ENCODE assay signal across 2 cellular contexts in the genomic region with DNA sequence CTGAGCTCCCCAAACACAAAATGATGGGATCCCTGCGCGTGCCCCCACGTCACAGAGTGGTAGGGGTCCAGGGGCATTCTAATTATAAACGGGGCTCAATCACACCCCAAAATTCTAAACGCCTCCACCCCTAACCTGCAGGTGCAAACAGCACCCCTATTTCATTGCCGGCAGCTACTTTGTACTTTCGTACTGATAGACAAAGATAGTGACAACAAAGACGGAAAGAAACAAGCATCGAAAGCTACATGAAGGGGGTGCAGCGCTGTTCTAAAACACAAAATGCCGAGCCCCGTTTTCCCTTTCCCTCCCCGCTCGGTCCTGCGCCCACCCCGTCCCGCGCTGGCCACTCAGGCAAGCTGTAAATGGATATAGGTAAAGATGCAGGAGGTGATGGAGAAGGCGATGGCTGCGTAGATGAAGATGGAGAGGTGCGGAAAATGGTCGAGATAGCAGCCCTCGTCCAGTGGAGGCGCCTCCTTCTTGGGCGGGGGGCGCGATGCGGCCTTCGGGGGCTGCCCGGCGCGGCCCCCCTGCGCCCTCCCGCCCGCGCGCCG.
TF ChIP-seq lines count a peak whose summit lies in the region.

No MANE protein-coding gene starts in this region.

TF ChIP-seq in GM12878, 131 proteins besides CTCF, POLR2A, EP300 and RAD21:
- no peak for TF ChIP-seq KDM1A (IDR thresholded peaks at IDR 0.05; ENCODE audit: borderline replicate concordance)
- no peak for TF ChIP-seq CREB1 (IDR thresholded peaks at IDR 0.05; ENCODE audit: low read depth)
- no peak for TF ChIP-seq EGR1 (IDR thresholded peaks at IDR 0.05; ENCODE audit: borderline replicate concordance in 1 of 2, low read depth in 2 of 2, low read length in 2 of 2)
- TF ChIP-seq, protein P1, sequence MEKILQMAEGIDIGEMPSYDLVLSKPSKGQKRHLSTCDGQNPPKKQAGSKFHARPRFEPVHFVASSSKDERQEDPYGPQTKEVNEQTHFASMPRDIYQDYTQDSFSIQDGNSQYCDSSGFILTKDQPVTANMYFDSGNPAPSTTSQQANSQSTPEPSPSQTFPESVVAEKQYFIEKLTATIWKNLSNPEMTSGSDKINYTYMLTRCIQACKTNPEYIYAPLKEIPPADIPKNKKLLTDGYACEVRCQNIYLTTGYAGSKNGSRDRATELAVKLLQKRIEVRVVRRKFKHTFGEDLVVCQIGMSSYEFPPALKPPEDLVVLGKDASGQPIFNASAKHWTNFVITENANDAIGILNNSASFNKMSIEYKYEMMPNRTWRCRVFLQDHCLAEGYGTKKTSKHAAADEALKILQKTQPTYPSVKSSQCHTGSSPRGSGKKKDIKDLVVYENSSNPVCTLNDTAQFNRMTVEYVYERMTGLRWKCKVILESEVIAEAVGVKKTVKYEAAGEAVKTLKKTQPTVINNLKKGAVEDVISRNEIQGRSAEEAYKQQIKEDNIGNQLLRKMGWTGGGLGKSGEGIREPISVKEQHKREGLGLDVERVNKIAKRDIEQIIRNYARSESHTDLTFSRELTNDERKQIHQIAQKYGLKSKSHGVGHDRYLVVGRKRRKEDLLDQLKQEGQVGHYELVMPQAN (conservative IDR thresholded peaks at IDR 0.05) = no peak
- TF ChIP-seq HDAC6 (IDR thresholded peaks at IDR 0.05; ENCODE audit: unreplicated experiment) = no peak
- no peak for TF ChIP-seq CREM (IDR thresholded peaks at IDR 0.05; ENCODE audit: low read depth)
- TF ChIP-seq NR2F1 (conservative IDR thresholded peaks at IDR 0.05) = no peak
- no peak for TF ChIP-seq SP1 (IDR thresholded peaks at IDR 0.05; ENCODE audit: low read depth, low read length)
- TF ChIP-seq RBBP5 (conservative IDR thresholded peaks at IDR 0.05) = no peak
- no peak for TF ChIP-seq HCFC1 (IDR thresholded peaks at IDR 0.05; ENCODE audit: low read length)
- TF ChIP-seq SUZ12 (IDR thresholded peaks at IDR 0.05; ENCODE audit: unreplicated experiment) = no peak
- TF ChIP-seq MTA2 (IDR thresholded peaks at IDR 0.05; ENCODE audit: low read depth) = no peak
- TF ChIP-seq IKZF1 (conservative IDR thresholded peaks at IDR 0.05) = no peak
- TF ChIP-seq, protein P2, sequence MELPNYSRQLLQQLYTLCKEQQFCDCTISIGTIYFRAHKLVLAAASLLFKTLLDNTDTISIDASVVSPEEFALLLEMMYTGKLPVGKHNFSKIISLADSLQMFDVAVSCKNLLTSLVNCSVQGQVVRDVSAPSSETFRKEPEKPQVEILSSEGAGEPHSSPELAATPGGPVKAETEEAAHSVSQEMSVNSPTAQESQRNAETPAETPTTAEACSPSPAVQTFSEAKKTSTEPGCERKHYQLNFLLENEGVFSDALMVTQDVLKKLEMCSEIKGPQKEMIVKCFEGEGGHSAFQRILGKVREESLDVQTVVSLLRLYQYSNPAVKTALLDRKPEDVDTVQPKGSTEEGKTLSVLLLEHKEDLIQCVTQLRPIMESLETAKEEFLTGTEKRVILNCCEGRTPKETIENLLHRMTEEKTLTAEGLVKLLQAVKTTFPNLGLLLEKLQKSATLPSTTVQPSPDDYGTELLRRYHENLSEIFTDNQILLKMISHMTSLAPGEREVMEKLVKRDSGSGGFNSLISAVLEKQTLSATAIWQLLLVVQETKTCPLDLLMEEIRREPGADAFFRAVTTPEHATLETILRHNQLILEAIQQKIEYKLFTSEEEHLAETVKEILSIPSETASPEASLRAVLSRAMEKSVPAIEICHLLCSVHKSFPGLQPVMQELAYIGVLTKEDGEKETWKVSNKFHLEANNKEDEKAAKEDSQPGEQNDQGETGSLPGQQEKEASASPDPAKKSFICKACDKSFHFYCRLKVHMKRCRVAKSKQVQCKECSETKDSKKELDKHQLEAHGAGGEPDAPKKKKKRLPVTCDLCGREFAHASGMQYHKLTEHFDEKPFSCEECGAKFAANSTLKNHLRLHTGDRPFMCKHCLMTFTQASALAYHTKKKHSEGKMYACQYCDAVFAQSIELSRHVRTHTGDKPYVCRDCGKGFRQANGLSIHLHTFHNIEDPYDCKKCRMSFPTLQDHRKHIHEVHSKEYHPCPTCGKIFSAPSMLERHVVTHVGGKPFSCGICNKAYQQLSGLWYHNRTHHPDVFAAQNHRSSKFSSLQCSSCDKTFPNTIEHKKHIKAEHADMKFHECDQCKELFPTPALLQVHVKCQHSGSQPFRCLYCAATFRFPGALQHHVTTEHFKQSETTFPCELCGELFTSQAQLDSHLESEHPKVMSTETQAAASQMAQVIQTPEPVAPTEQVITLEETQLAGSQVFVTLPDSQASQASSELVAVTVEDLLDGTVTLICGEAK (IDR thresholded peaks at IDR 0.05; ENCODE audit: borderline replicate concordance) = no peak
- TF ChIP-seq, protein P3, sequence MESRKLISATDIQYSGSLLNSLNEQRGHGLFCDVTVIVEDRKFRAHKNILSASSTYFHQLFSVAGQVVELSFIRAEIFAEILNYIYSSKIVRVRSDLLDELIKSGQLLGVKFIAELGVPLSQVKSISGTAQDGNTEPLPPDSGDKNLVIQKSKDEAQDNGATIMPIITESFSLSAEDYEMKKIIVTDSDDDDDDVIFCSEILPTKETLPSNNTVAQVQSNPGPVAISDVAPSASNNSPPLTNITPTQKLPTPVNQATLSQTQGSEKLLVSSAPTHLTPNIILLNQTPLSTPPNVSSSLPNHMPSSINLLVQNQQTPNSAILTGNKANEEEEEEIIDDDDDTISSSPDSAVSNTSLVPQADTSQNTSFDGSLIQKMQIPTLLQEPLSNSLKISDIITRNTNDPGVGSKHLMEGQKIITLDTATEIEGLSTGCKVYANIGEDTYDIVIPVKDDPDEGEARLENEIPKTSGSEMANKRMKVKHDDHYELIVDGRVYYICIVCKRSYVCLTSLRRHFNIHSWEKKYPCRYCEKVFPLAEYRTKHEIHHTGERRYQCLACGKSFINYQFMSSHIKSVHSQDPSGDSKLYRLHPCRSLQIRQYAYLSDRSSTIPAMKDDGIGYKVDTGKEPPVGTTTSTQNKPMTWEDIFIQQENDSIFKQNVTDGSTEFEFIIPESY (IDR thresholded peaks at IDR 0.05) = no peak

TF ChIP-seq in HEK293T, 16 proteins besides CTCF, POLR2A, EP300 and RAD21:
- no peak for TF ChIP-seq CTBP1 (IDR thresholded peaks at IDR 0.05; ENCODE audit: borderline replicate concordance)
- no peak for TF ChIP-seq FOXK2 (IDR thresholded peaks at IDR 0.05)
- no peak for TF ChIP-seq HDGF (IDR thresholded peaks at IDR 0.05; ENCODE audit: borderline replicate concordance)
- TF ChIP-seq ELF4 (IDR thresholded peaks at IDR 0.05) = no peak
- TF ChIP-seq TARDBP (IDR thresholded peaks at IDR 0.05) = no peak
- TF ChIP-seq LEF1 (IDR thresholded peaks at IDR 0.05; ENCODE audit: borderline replicate concordance) = no peak
- TF ChIP-seq ARNT (IDR thresholded peaks at IDR 0.05) = no peak
- no peak for TF ChIP-seq FOXM1 (IDR thresholded peaks at IDR 0.05; ENCODE audit: borderline replicate concordance)
- no peak for TF ChIP-seq NFRKB (IDR thresholded peaks at IDR 0.05)
- TF ChIP-seq, protein P4, sequence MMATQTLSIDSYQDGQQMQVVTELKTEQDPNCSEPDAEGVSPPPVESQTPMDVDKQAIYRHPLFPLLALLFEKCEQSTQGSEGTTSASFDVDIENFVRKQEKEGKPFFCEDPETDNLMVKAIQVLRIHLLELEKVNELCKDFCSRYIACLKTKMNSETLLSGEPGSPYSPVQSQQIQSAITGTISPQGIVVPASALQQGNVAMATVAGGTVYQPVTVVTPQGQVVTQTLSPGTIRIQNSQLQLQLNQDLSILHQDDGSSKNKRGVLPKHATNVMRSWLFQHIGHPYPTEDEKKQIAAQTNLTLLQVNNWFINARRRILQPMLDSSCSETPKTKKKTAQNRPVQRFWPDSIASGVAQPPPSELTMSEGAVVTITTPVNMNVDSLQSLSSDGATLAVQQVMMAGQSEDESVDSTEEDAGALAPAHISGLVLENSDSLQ (IDR thresholded peaks at IDR 0.05) = no peak
- TF ChIP-seq BHLHE40 (IDR thresholded peaks at IDR 0.05; ENCODE audit: borderline replicate concordance) = no peak
- no peak for TF ChIP-seq SP1 (IDR thresholded peaks at IDR 0.05)
- TF ChIP-seq ZNF384 (IDR thresholded peaks at IDR 0.05) = no peak
- no peak for TF ChIP-seq SUZ12 (IDR thresholded peaks at IDR 0.05)
- TF ChIP-seq FOXA1 (IDR thresholded peaks at IDR 0.05) = no peak
- TF ChIP-seq L3MBTL2 (conservative IDR thresholded peaks at IDR 0.05) = no peak
